ENCODE assay signal across 9 cellular contexts in the genomic region with DNA sequence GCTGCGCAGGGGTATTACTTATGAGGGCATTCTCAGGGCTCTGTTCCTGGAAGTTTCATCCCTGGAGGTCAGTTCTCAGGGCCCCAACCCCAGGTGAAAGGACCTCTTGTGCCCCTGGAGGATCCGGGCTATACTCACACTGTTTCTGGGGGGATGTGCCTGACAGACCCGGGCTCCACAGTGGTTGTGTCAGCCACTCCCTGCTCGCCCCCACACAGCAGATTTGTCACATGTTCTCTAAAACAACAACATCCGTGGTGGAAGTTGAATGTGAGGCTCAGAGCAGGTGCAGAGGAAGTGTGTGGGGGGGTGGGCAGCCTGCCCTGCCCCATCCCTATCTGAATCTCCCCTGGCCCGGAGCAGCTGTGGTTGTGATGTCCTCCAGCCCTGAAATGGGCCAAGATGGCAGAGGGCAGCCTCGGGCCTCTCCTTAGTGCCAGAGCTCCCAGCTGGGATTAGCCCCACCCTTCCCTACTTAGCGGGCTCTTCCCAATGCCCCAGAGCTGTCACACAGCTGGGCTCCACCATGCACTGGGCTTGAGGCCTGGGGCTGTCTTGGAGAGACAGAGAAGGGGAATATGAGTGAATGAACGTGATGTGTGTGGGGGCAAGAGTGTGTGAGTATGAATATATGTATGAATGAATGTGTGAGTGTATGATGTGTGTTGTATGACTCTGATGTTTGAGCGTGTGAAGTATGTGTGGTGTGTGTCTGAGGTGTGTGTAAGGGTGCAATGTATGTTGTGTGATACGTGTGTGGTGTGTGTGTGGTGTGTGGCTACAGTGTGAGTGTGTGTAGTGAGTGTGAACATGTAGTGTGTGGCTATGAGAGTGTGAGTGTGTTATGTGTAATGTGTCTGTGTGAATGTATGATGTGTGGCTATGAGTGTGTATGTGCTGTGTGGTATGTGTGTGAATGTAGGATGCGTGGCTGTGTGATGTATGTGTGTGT. TPM values are rescaled to one million over a fixed set of nuclear protein-coding genes. Genes with fewer than 3 reads are reported as not detected.
DNase-seq lines count a peak whose midpoint lies in the region; ATAC-seq and TF ChIP-seq lines count a peak whose summit lies in the region.
"Had no signal": no experiment of that assay in that cellular context is flagged by ENCODE, and none has a peak within 500 bp of the region (broad histone marks: within the 10 kb centered on the region; RNA-seq: fewer than 3 reads in every experiment).

No MANE protein-coding gene starts in this region.

- H3K4me1 Mint-ChIP-seq in T-helper 17 cell (peaks cover 24% of the 10 kb centered on the region), endothelial cell (ENCODE audit: unreplicated experiment) (peaks cover 10% of the 10 kb centered on the region)

- H3K9me3 Mint-ChIP-seq in endothelial cell (ENCODE audit: unreplicated experiment), result no peaks in the 10 kb centered on the region

- H3K9me3 ChIP-seq in T-helper 17 cell (ENCODE audit: control insufficient read depth, low read length, poor library complexity, severe bottlenecking) (no peaks in the 10 kb centered on the region), colonic mucosa (no peaks in the 10 kb centered on the region)

- peaks cover 8% of the 10 kb centered on the region for H3K4me1 ChIP-seq in colonic mucosa

- peak; percentile 43 for TF ChIP-seq POLR2A in GM18526 (IDR thresholded peaks at IDR 0.05; ENCODE audit: extremely low read depth, insufficient read length)

- H3K4me3 ChIP-seq in colonic mucosa, result no peak overlapping the region

- H3K36me3 Mint-ChIP-seq in T-helper 17 cell (ENCODE audit: low read depth) (peaks cover 7% of the 10 kb centered on the region), endothelial cell (ENCODE audit: low read depth, unreplicated experiment) (no peaks in the 10 kb centered on the region)

- no peak for TF ChIP-seq CTCF in colonic mucosa (IDR thresholded peaks at IDR 0.05)
- TF ChIP-seq CTCF in endothelial cell (IDR thresholded peaks at IDR 0.05; ENCODE audit: unreplicated experiment), result no peak

- no peaks in the 10 kb centered on the region for H3K27me3 ChIP-seq in colonic mucosa

- peak overlapping the region in 1 of 2 donors; percentile 8 for H3K9ac ChIP-seq in colonic mucosa (ENCODE audit: low read depth in 2 of 2, low read length in 2 of 2)

- DNase-seq in T-helper 17 cell (peak in 2 of 3 donors; percentile 43 to 54), colonic mucosa (no peak), GM19238 (ENCODE audit: insufficient read length, low spot score) (no peak), iPS-NIHi11 (ENCODE audit: low spot score) (no peak), endothelial cell (ENCODE audit: low spot score) (no peak)
- DNase-seq in stimulated activated CD8-positive, alpha-beta memory T cell treated with anti-CD3 and anti-CD28 coated beads, Interleukin-4, amount 100 ng/mL, for 4 hours (ENCODE audit: low read depth in 2 of 2, low spot score in 1 of 2), result peak; percentile 40 to 52

- H3K4me3 Mint-ChIP-seq in T-helper 17 cell, result no peak overlapping the region
- H3K4me3 Mint-ChIP-seq in endothelial cell (ENCODE audit: unreplicated experiment), result no peak overlapping the region

- H3K27ac ChIP-seq in colonic mucosa, result peak overlapping the region; percentile 67

- no peaks in the 10 kb centered on the region for H3K27me3 Mint-ChIP-seq in T-helper 17 cell
- no peaks in the 10 kb centered on the region for H3K27me3 Mint-ChIP-seq in endothelial cell (ENCODE audit: unreplicated experiment)

- intact Hi-C loops in colonic mucosa (cut with DNase I), result loop anchor here (5.0 kb wide), 1 partner anchor 59 kb away; no protein-coding TSS in a partner anchor

- no peak overlapping the region for H3K27ac Mint-ChIP-seq in T-helper 17 cell
- no peak overlapping the region for H3K27ac Mint-ChIP-seq in endothelial cell (ENCODE audit: unreplicated experiment)

- no peaks in the 10 kb centered on the region for H3K36me3 ChIP-seq in colonic mucosa

- ATAC-seq in HG02840 (IDR thresholded peaks at IDR 0.05; ENCODE audit: low FRiP score, unreplicated experiment) (peak; percentile 47), T-helper 17 cell (peak; percentile 82)

RNA-seq across cellular contexts. Expression of gene FCMR, which starts 1.5 kb away (rescaled TPM):
- total RNA-seq in T-helper 17 cell, result 100 to 1,000 TPM; 206 to 249 TPM
- 1 to 10 TPM; 2.3 to 2.7 TPM for total RNA-seq in colonic mucosa
- total RNA-seq in endothelial cell (ENCODE audit: unreplicated experiment), result 8.4 TPM

RNA-seq across cellular contexts. Expression of gene PIGR, which starts 23.0 kb away (rescaled TPM):
- total RNA-seq in T-helper 17 cell, result not detected
- total RNA-seq in colonic mucosa, result over 10,000 TPM in 1 of 2 donors, 1,000 to 10,000 TPM in 1; 7,504 to 12,164 TPM
- not detected for total RNA-seq in endothelial cell (ENCODE audit: unreplicated experiment)
- total RNA-seq: glomerular endothelial cell had no signal

RNA-seq across cellular contexts. Expression of gene IL24, which starts 26.0 kb away (rescaled TPM):
- not detected for total RNA-seq in T-helper 17 cell
- total RNA-seq in colonic mucosa, result not detected
- not detected for total RNA-seq in endothelial cell (ENCODE audit: unreplicated experiment)
- total RNA-seq: glomerular endothelial cell had no signal

RNA-seq across cellular contexts. Expression of gene FCAMR, which starts 47.0 kb away (rescaled TPM):
- total RNA-seq in T-helper 17 cell (not detected), colonic mucosa (1 to 10 TPM in 1 of 2 donors, under 1 TPM in 1; 0.56 to 4.5 TPM), endothelial cell (ENCODE audit: unreplicated experiment) (not detected)
- total RNA-seq: glomerular endothelial cell had no signal

RNA-seq across cellular contexts. Expression of gene IL20, which starts 57.9 kb away (rescaled TPM):
- not detected for total RNA-seq in T-helper 17 cell
- total RNA-seq in colonic mucosa, result not detected
- total RNA-seq in endothelial cell (ENCODE audit: unreplicated experiment), result not detected
- total RNA-seq: glomerular endothelial cell had no signal

Comparison
In these comparisons a context has a peak if more than half of its experiments do, and no peak if none do; other contexts are left out.
1. DNase-seq: peak in T-helper 17 cell (2 of 3) and stimulated activated CD8-positive, alpha-beta memory T cell treated with anti-CD3 and anti-CD28 coated beads, Interleukin-4, amount 100 ng/mL, for 4 hours (2 of 2); none in colonic mucosa (single experiment), GM19238 (single experiment), iPS-NIHi11 (single experiment) and endothelial cell (single experiment).
2. RNA of gene FCMR, which starts 1.5 kb away (total RNA-seq): 206 to 249 TPM in T-helper 17 cell; 8.4 TPM in endothelial cell (single experiment) and 2.3 to 2.7 TPM in colonic mucosa; every median in the first group is over 10 times any median in the second.
3. RNA of gene PIGR, which starts 23.0 kb away (total RNA-seq): 7,504 to 12,164 TPM in colonic mucosa; not detected in T-helper 17 cell and not detected in endothelial cell (single experiment); every median in the first group is over 1,000 times any median in the second.